In genomic region chr3:73030073-73030597, GRCh38 we compare ENCODE assay signal across 15 cellular contexts. TPM values are rescaled to one million over a fixed set of nuclear protein-coding genes. Genes with fewer than 3 reads are reported as not detected.
DNase-seq lines count a peak whose midpoint lies in the region; ATAC-seq and TF ChIP-seq lines count a peak whose summit lies in the region.
"Had no signal": no experiment of that assay in that cellular context is flagged by ENCODE, and none has a peak within 500 bp of the region (broad histone marks: within the 10 kb centered on the region; RNA-seq: fewer than 3 reads in every experiment).

No MANE protein-coding gene starts in this region.

- peaks cover 11% of the 10 kb centered on the region for H3K4me1 ChIP-seq in ovary (ENCODE audit: insufficient read depth)

- WGBS in ovary, 3 donors, result 93 to 97% (median 96%) methylated on average over 1 of the region's 1 CpG

- TF ChIP-seq EP300 in ovary (IDR thresholded peaks at IDR 0.05), result no peak

- TF ChIP-seq POLR2A in ovary (IDR thresholded peaks at IDR 0.05), result no peak

- H3K27ac Mint-ChIP-seq in T-helper 17 cell, result no peak overlapping the region
- H3K27ac Mint-ChIP-seq in immature natural killer cell, result peak overlapping the region in 5 of 6 donors; percentile 39 to 80 (median 49)
- peak overlapping the region; percentile 2 for H3K27ac Mint-ChIP-seq in stimulated activated memory B cell treated with anti-CD40 and anti-IgM and Interleukin-4, amounts not matched to agents 10 μg/mL and 1 μg/mL and 100 μg/mL, for 72 hours

- H3K4me3 ChIP-seq in ovary, result no peak overlapping the region
- H3K4me3 ChIP-seq: thyroid gland had no signal

- no peak overlapping the region for H3K4me3 Mint-ChIP-seq in activated T-cell treated with anti-CD3 and anti-CD28 coated beads, Interleukin-2, amount 50 U/mL, for 4 hours
- peak overlapping the region; percentile 16 for H3K4me3 Mint-ChIP-seq in T-helper 17 cell
- H3K4me3 Mint-ChIP-seq in immature natural killer cell, result peak overlapping the region in 1 of 5 donors; percentile 42
- H3K4me3 Mint-ChIP-seq in stimulated activated memory B cell treated with anti-CD40 and anti-IgM and Interleukin-4, amounts not matched to agents 10 μg/mL and 1 μg/mL and 100 μg/mL, for 72 hours, result no peak overlapping the region

- peaks cover 27% of the 10 kb centered on the region for H3K36me3 Mint-ChIP-seq in activated T-cell treated with anti-CD3 and anti-CD28 coated beads, Interleukin-2, amount 50 U/mL, for 4 hours (ENCODE audit: insufficient read depth)
- H3K36me3 Mint-ChIP-seq in T-helper 17 cell (ENCODE audit: low read depth) (peaks cover 2% of the 10 kb centered on the region), immature natural killer cell (no peaks in the 10 kb centered on the region)
- peaks cover 33% of the 10 kb centered on the region for H3K36me3 Mint-ChIP-seq in stimulated activated memory B cell treated with anti-CD40 and anti-IgM and Interleukin-4, amounts not matched to agents 10 μg/mL and 1 μg/mL and 100 μg/mL, for 72 hours

- peaks cover 5% of the 10 kb centered on the region for H3K9me3 Mint-ChIP-seq in activated T-cell treated with anti-CD3 and anti-CD28 coated beads, Interleukin-2, amount 50 U/mL, for 4 hours
- H3K9me3 Mint-ChIP-seq in immature natural killer cell, result no peaks in the 10 kb centered on the region
- no peaks in the 10 kb centered on the region for H3K9me3 Mint-ChIP-seq in stimulated activated memory B cell treated with anti-CD40 and anti-IgM and Interleukin-4, amounts not matched to agents 10 μg/mL and 1 μg/mL and 100 μg/mL, for 72 hours

- no peaks in the 10 kb centered on the region for H3K27me3 Mint-ChIP-seq in activated T-cell treated with anti-CD3 and anti-CD28 coated beads, Interleukin-2, amount 50 U/mL, for 4 hours (ENCODE audit: low read depth)
- no peaks in the 10 kb centered on the region for H3K27me3 Mint-ChIP-seq in T-helper 17 cell
- H3K27me3 Mint-ChIP-seq in immature natural killer cell (ENCODE audit: low read depth in 3 of 3), result no peaks in the 10 kb centered on the region
- no peaks in the 10 kb centered on the region for H3K27me3 Mint-ChIP-seq in stimulated activated memory B cell treated with anti-CD40 and anti-IgM and Interleukin-4, amounts not matched to agents 10 μg/mL and 1 μg/mL and 100 μg/mL, for 72 hours

- intact Hi-C loops in ovary (cut with DNase I), result no loop called here

- TF ChIP-seq CTCF in ovary (IDR thresholded peaks at IDR 0.05), result no peak

- no peak for DNase-seq in activated T-cell treated with anti-CD3 and anti-CD28 coated beads, Interleukin-2, amount 50 U/mL, for 4 hours
- DNase-seq in activated T-cell treated with anti-CD3 and anti-CD28 coated beads, Interleukin-2, amount 50 U/mL, for 1 hour, result no peak
- DNase-seq in T-helper 17 cell (no peak), immature natural killer cell (no peak), ovary (no peak), NCI-H187 (lab: John Stamatoyannopoulos, UW) (no peak), NCI-H1092 (lab: John Stamatoyannopoulos, UW) (no peak)
- DNase-seq: NCI-H1930; NCI-H774; RPMI8226; stimulated activated CD4-positive, alpha-beta T cell treated with anti-CD3 and anti-CD28 coated beads, Interleukin-12 subunit alpha, Interleukin-12 subunit beta, amount 100 ng/mL, for 4 hours; thyroid gland had no signal

- no peak overlapping the region for H3K27ac ChIP-seq in ovary
- H3K27ac ChIP-seq: thyroid gland had no signal

- H3K9me3 ChIP-seq in T-helper 17 cell (ENCODE audit: control insufficient read depth, low read length, poor library complexity, severe bottlenecking) (no peaks in the 10 kb centered on the region), ovary (no peaks in the 10 kb centered on the region)
- H3K9me3 ChIP-seq: neutrophil, thyroid gland had no signal

- H3K36me3 ChIP-seq in ovary, result no peaks in the 10 kb centered on the region
- H3K36me3 ChIP-seq: thyroid gland had no signal

- no peaks in the 10 kb centered on the region for H3K27me3 ChIP-seq in ovary
- H3K27me3 ChIP-seq: neutrophil, thyroid gland had no signal

- peak; percentile 19 to 50 for ATAC-seq in activated T-cell treated with anti-CD3 and anti-CD28 coated beads, Interleukin-2, amount 50 U/mL, for 4 hours
- ATAC-seq in T-helper 17 cell, result no peak
- no peak for ATAC-seq in stimulated activated memory B cell treated with anti-CD40 and anti-IgM and Interleukin-4, amounts not matched to agents 10 μg/mL and 1 μg/mL and 100 μg/mL, for 72 hours
- ATAC-seq: HCT116 had no signal

- peaks cover 88% of the 10 kb centered on the region for H3K4me1 Mint-ChIP-seq in activated T-cell treated with anti-CD3 and anti-CD28 coated beads, Interleukin-2, amount 50 U/mL, for 4 hours (ENCODE audit: low read depth)
- H3K4me1 Mint-ChIP-seq in T-helper 17 cell (peaks cover 66% of the 10 kb centered on the region), immature natural killer cell (peaks cover 80 to 91% of the 10 kb centered on the region in 2 donors)
- H3K4me1 Mint-ChIP-seq in stimulated activated memory B cell treated with anti-CD40 and anti-IgM and Interleukin-4, amounts not matched to agents 10 μg/mL and 1 μg/mL and 100 μg/mL, for 72 hours, result peaks cover 81% of the 10 kb centered on the region

RNA-seq across cellular contexts. Expression of gene EBLN2, which starts 31.3 kb away (rescaled TPM):
- 1 to 10 TPM; 3.2 to 4.7 (median 4.3) TPM for total RNA-seq in activated T-cell treated with anti-CD3 and anti-CD28 coated beads, Interleukin-2, amount 50 U/mL, for 4 hours
- 10 to 100 TPM; 11.7 to 15.8 TPM for total RNA-seq in T-helper 17 cell
- polyA plus RNA-seq in immature natural killer cell, result 1 to 10 TPM in 1 of 3 donors, under 1 TPM in 2; 0.16 to 2.1 (median 0.18) TPM
- 10 to 100 TPM in 2 of 7 donors, 1 to 10 TPM in 5; 2.7 to 16.4 (median 6.4) TPM for total RNA-seq in ovary
- polyA plus RNA-seq in ovary, result 1 to 10 TPM; 1.1 to 1.8 TPM

RNA-seq across cellular contexts. Expression of gene PPP4R2, which starts 33.5 kb away (rescaled TPM):
- 100 to 1,000 TPM; 108 to 119 (median 119) TPM for total RNA-seq in activated T-cell treated with anti-CD3 and anti-CD28 coated beads, Interleukin-2, amount 50 U/mL, for 4 hours
- total RNA-seq in T-helper 17 cell, result 10 to 100 TPM; 60.1 to 65.1 TPM
- polyA plus RNA-seq in immature natural killer cell, result 10 to 100 TPM; 27.6 to 47.3 (median 44.9) TPM
- total RNA-seq in ovary, result 10 to 100 TPM; 57.5 to 95.1 (median 81.6) TPM
- 10 to 100 TPM; 19.2 to 20.5 TPM for polyA plus RNA-seq in ovary

Comparison
In these comparisons a context has a peak if more than half of its experiments do, and no peak if none do; other contexts are left out.
1. ATAC-seq: peak in activated T-cell treated with anti-CD3 and anti-CD28 coated beads, Interleukin-2, amount 50 U/mL, for 4 hours (2 of 2); none in T-helper 17 cell (single experiment) and stimulated activated memory B cell treated with anti-CD40 and anti-IgM and Interleukin-4, amounts not matched to agents 10 μg/mL and 1 μg/mL and 100 μg/mL, for 72 hours (single experiment).